In genomic region chr4:186621959-186622553, GRCh38 we compare ENCODE assay signal across 12 cellular contexts.
DNase-seq lines count a peak whose midpoint lies in the region; ATAC-seq and TF ChIP-seq lines count a peak whose summit lies in the region.
"Had no signal": no experiment of that assay in that cellular context is flagged by ENCODE, and none has a peak within 500 bp of the region (broad histone marks: within the 10 kb centered on the region; RNA-seq: fewer than 3 reads in every experiment).

No MANE protein-coding gene starts in this region.

- 58 to 63% methylated on average over 9 of the region's 9 CpGs for WGBS in heart right ventricle, 2 donors

- no peak overlapping the region for H3K27ac Mint-ChIP-seq in glutamatergic neuron (ENCODE audit: unreplicated experiment)
- H3K27ac Mint-ChIP-seq: B cell; stimulated activated naive CD8-positive, alpha-beta T cell treated with anti-CD3 and anti-CD28 coated beads, Interleukin-15, amount 100 ng/mL, for 72 hours had no signal

- no peaks in the 10 kb centered on the region for H3K9me3 ChIP-seq in heart right ventricle
- H3K9me3 ChIP-seq in right atrium auricular region, result no peaks in the 10 kb centered on the region
- no peaks in the 10 kb centered on the region for H3K9me3 ChIP-seq in tibial artery
- H3K9me3 ChIP-seq: Peyer's patch had no signal

- H3K27me3 ChIP-seq in heart right ventricle (no peaks in the 10 kb centered on the region), right atrium auricular region (no peaks in the 10 kb centered on the region), tibial artery (no peaks in the 10 kb centered on the region)
- H3K27me3 ChIP-seq: Peyer's patch had no signal

- H3K27me3 Mint-ChIP-seq in glutamatergic neuron (ENCODE audit: unreplicated experiment), result no peaks in the 10 kb centered on the region
- H3K27me3 Mint-ChIP-seq: B cell had no signal

- H3K36me3 Mint-ChIP-seq in glutamatergic neuron (ENCODE audit: unreplicated experiment), result no peaks in the 10 kb centered on the region

- peaks cover 0 to 39% (median 18%) of the 10 kb centered on the region in 9 donors for H3K4me1 ChIP-seq in heart right ventricle
- peaks cover 0 to 31% of the 10 kb centered on the region in 2 donors for H3K4me1 ChIP-seq in right atrium auricular region
- peaks cover 0 to 47% (median 22%) of the 10 kb centered on the region in 4 donors for H3K4me1 ChIP-seq in tibial artery
- H3K4me1 ChIP-seq: Peyer's patch had no signal

- H3K4me1 Mint-ChIP-seq in glutamatergic neuron (ENCODE audit: low read depth, unreplicated experiment), result peaks cover 2% of the 10 kb centered on the region
- H3K4me1 Mint-ChIP-seq: B cell; stimulated activated naive CD8-positive, alpha-beta T cell treated with anti-CD3 and anti-CD28 coated beads, Interleukin-15, amount 100 ng/mL, for 72 hours had no signal

- peaks cover 0 to 55% (median 4%) of the 10 kb centered on the region in 9 donors for H3K36me3 ChIP-seq in heart right ventricle
- peaks cover 14% of the 10 kb centered on the region for H3K36me3 ChIP-seq in right atrium auricular region
- H3K36me3 ChIP-seq in tibial artery, result peaks cover 0 to 38% (median 33%) of the 10 kb centered on the region in 3 donors

- DNase-seq in heart right ventricle (no peak), right atrium auricular region (ENCODE audit: low spot score) (no peak), foreskin fibroblast (peak; percentile 68 to 72), tibial artery (no peak), NCI-H128 (lab: John Stamatoyannopoulos, UW; ENCODE audit: unreplicated experiment) (no peak), mesenteric fat pad (ENCODE audit: low spot score) (no peak), glutamatergic neuron (no peak)
- DNase-seq: Peyer's patch; stimulated activated naive CD8-positive, alpha-beta T cell treated with anti-CD3 and anti-CD28 coated beads, Interleukin-15, amount 100 ng/mL, for 72 hours had no signal

- intact Hi-C loops in heart right ventricle (cut with DNase I) (no loop called here), tibial artery (cut with DNase I; ENCODE audit: low total_unique reads) (no loop called here)

- H3K9me3 Mint-ChIP-seq in glutamatergic neuron (ENCODE audit: unreplicated experiment), result no peaks in the 10 kb centered on the region
- H3K9me3 Mint-ChIP-seq: stimulated activated naive CD8-positive, alpha-beta T cell treated with anti-CD3 and anti-CD28 coated beads, Interleukin-15, amount 100 ng/mL, for 72 hours had no signal

- H3K27ac ChIP-seq in heart right ventricle (peak overlapping the region in 3 of 10 donors; percentile 35 to 52 (median 46)), right atrium auricular region (no peak overlapping the region), tibial artery (peak overlapping the region in 1 of 2 donors; percentile 48)
- H3K27ac ChIP-seq: KMS-11, Peyer's patch had no signal

- H3K4me3 ChIP-seq in heart right ventricle (no peak overlapping the region), right atrium auricular region (no peak overlapping the region), WI38 (ENCODE audit: low read depth, low read length) (no peak overlapping the region), foreskin fibroblast (ENCODE audit: low read depth in 1 of 2, low read length in 2 of 2) (no peak overlapping the region), tibial artery (no peak overlapping the region)
- H3K4me3 ChIP-seq: Peyer's patch had no signal

- no peak overlapping the region for H3K4me3 Mint-ChIP-seq in glutamatergic neuron (ENCODE audit: unreplicated experiment)
- H3K4me3 Mint-ChIP-seq: B cell; stimulated activated naive CD8-positive, alpha-beta T cell treated with anti-CD3 and anti-CD28 coated beads, Interleukin-15, amount 100 ng/mL, for 72 hours had no signal

- TF ChIP-seq CTCF in heart right ventricle (IDR thresholded peaks at IDR 0.05) (peak in 3 of 9 donors; percentile 6 to 36 (median 27)), right atrium auricular region (IDR thresholded peaks at IDR 0.05) (peak in 1 of 2 donors; percentile 22), WI38 (IDR thresholded peaks at IDR 0.05; ENCODE audit: low read depth, low read length) (peak; percentile 71), foreskin fibroblast (IDR thresholded peaks at IDR 0.05; ENCODE audit: low read depth, low read length) (peak; percentile 67), tibial artery (IDR thresholded peaks at IDR 0.05) (peak; percentile 49 to 54), glutamatergic neuron (IDR thresholded peaks at IDR 0.05; ENCODE audit: partially characterized antibody, unreplicated experiment) (no peak)

- ATAC-seq in heart right ventricle, result peak in 6 of 8 donors; percentile 19 to 61 (median 48)
- ATAC-seq: stimulated activated naive CD8-positive, alpha-beta T cell treated with anti-CD3 and anti-CD28 coated beads, Interleukin-15, amount 100 ng/mL, for 72 hours had no signal

Comparison
In these comparisons a context has a peak if more than half of its experiments do, and no peak if none do; other contexts are left out.
1. DNase-seq: peak in foreskin fibroblast (2 of 2); none in heart right ventricle (0 of 2), right atrium auricular region (single experiment), tibial artery (0 of 2), NCI-H128 (single experiment), mesenteric fat pad (single experiment) and glutamatergic neuron (single experiment).